ENCODE assay signal across 30 cellular contexts in genomic region chr22:44317886-44318637, GRCh38. TPM values are rescaled to one million over a fixed set of nuclear protein-coding genes. Genes with fewer than 3 reads are reported as not detected.
"Had no signal": no experiment of that assay in that cellular context is flagged by ENCODE, and none has a peak within 500 bp of the region (broad histone marks: within the 10 kb centered on the region; RNA-seq: fewer than 3 reads in every experiment).

No MANE protein-coding gene starts in this region.

- H3K27me3 ChIP-seq: gastroesophageal sphincter, hepatocyte, neutrophil, thyroid gland, upper lobe of left lung had no signal

- H3K4me2 ChIP-seq: hepatocyte had no signal

- H3K9me3 ChIP-seq: gastroesophageal sphincter, neutrophil, stomach, thyroid gland, upper lobe of left lung had no signal

- FAIRE-seq: astrocyte, TTC549 had no signal

- DNase-seq: activated CD4-positive, alpha-beta memory T cell treated with anti-CD3 and anti-CD28 coated beads for 36 hours; activated CD4-positive, alpha-beta T cell treated with anti-CD3 and anti-CD28 coated beads, Interleukin-2, amount 10 ng/mL, durations not matched to agents 24 days and 14 days; activated CD8-positive, alpha-beta memory T cell treated with anti-CD3 and anti-CD28 coated beads, Interleukin-2, amount 50 U/mL, for 4 hours; activated gamma-delta T cell; activated naive CD4-positive, alpha-beta T cell treated with anti-CD3 and anti-CD28 coated beads, Interleukin-2, amount 50 U/mL, for 16 hours; activated T-cell treated with anti-CD3 and anti-CD28 coated beads, Interleukin-2, amount 50 U/mL, for 24 hours; amniotic stem cell; caudate nucleus; cortex of kidney; effector memory CD8-positive, alpha-beta T cell; erythroblast; islet precursor cell; left colon; naive thymus-derived CD8-positive, alpha-beta T cell; stimulated activated CD4-positive, alpha-beta T cell treated with anti-CD3 and anti-CD28 coated beads, Interleukin-15, amount 100 ng/mL, for 24 hours; stimulated activated CD4-positive, alpha-beta T cell treated with anti-CD3 and anti-CD28 coated beads, Interleukin-2, amount 100 ng/mL, for 24 hours; stimulated activated naive B cell treated with anti-CD40 and anti-IgM and Interleukin-4, amounts not matched to agents 10 μg/mL and 1 μg/mL and 100 μg/mL, for 72 hours; stomach; T-helper 9 cell; thyroid gland had no signal

- H3K79me2 ChIP-seq: hepatocyte had no signal

- ATAC-seq: effector memory CD8-positive, alpha-beta T cell; gastroesophageal sphincter; left colon; naive thymus-derived CD8-positive, alpha-beta T cell; stimulated activated naive B cell treated with anti-CD40 and anti-IgM and Interleukin-4, amounts not matched to agents 10 μg/mL and 1 μg/mL and 100 μg/mL, for 72 hours had no signal

- H3K4me3 ChIP-seq: gastroesophageal sphincter, hepatocyte, stomach, thyroid gland, upper lobe of left lung had no signal

- H3K4me1 ChIP-seq: thyroid gland, upper lobe of left lung had no signal

- H3K27ac ChIP-seq: gastroesophageal sphincter, hepatocyte, neutrophil, stomach, thyroid gland, upper lobe of left lung, VCaP had no signal

- H3K36me3 ChIP-seq: gastroesophageal sphincter, neutrophil, stomach, thyroid gland, upper lobe of left lung had no signal

- H3K36me3 Mint-ChIP-seq: activated CD4-positive, alpha-beta memory T cell treated with anti-CD3 and anti-CD28 coated beads for 36 hours; memory B cell; naive thymus-derived CD8-positive, alpha-beta T cell; stimulated activated naive B cell treated with anti-CD40 and anti-IgM and Interleukin-4, amounts not matched to agents 10 μg/mL and 1 μg/mL and 100 μg/mL, for 72 hours had no signal

- H3K4me3 Mint-ChIP-seq: activated CD4-positive, alpha-beta memory T cell treated with anti-CD3 and anti-CD28 coated beads for 36 hours; activated CD4-positive, alpha-beta T cell treated with anti-CD3 and anti-CD28 coated beads, Interleukin-2, amount 10 ng/mL, durations not matched to agents 24 days and 14 days; activated T-cell treated with anti-CD3 and anti-CD28 coated beads, Interleukin-2, amount 50 U/mL, for 24 hours; effector memory CD8-positive, alpha-beta T cell; memory B cell; naive thymus-derived CD8-positive, alpha-beta T cell; stimulated activated naive B cell treated with anti-CD40 and anti-IgM and Interleukin-4, amounts not matched to agents 10 μg/mL and 1 μg/mL and 100 μg/mL, for 72 hours; T-helper 1 cell treated with Interleukin-12 subunit alpha and Interleukin-12 subunit beta and Interleukin-4 antibody, amounts not matched to agents 30 μg/mL and 1 μg/mL, for 36 hours had no signal

- H3K27ac Mint-ChIP-seq: activated CD4-positive, alpha-beta memory T cell treated with anti-CD3 and anti-CD28 coated beads for 36 hours; activated CD4-positive, alpha-beta T cell treated with anti-CD3 and anti-CD28 coated beads, Interleukin-2, amount 10 ng/mL, durations not matched to agents 24 days and 14 days; activated T-cell treated with anti-CD3 and anti-CD28 coated beads, Interleukin-2, amount 50 U/mL, for 24 hours; effector memory CD8-positive, alpha-beta T cell; memory B cell; stimulated activated naive B cell treated with anti-CD40 and anti-IgM and Interleukin-4, amounts not matched to agents 10 μg/mL and 1 μg/mL and 100 μg/mL, for 72 hours; T-helper 1 cell treated with Interleukin-12 subunit alpha and Interleukin-12 subunit beta and Interleukin-4 antibody, amounts not matched to agents 30 μg/mL and 1 μg/mL, for 36 hours had no signal

- H3K9me3 Mint-ChIP-seq: activated CD4-positive, alpha-beta memory T cell treated with anti-CD3 and anti-CD28 coated beads for 36 hours; activated T-cell treated with anti-CD3 and anti-CD28 coated beads, Interleukin-2, amount 50 U/mL, for 24 hours; effector memory CD8-positive, alpha-beta T cell; T-helper 1 cell treated with Interleukin-12 subunit alpha and Interleukin-12 subunit beta and Interleukin-4 antibody, amounts not matched to agents 30 μg/mL and 1 μg/mL, for 36 hours had no signal

- H2AFZ ChIP-seq: hepatocyte had no signal

RNA-seq across cellular contexts. Expression of gene SHISAL1, which starts 5.3 kb away (rescaled TPM):
- total RNA-seq: activated CD4-positive, alpha-beta memory T cell treated with anti-CD3 and anti-CD28 coated beads for 36 hours; activated CD4-positive, alpha-beta T cell treated with anti-CD3 and anti-CD28 coated beads, Interleukin-2, amount 10 ng/mL, durations not matched to agents 24 days and 14 days; activated CD8-positive, alpha-beta memory T cell treated with anti-CD3 and anti-CD28 coated beads for 36 hours; naive thymus-derived CD8-positive, alpha-beta T cell had no signal
- polyA plus RNA-seq: naive thymus-derived CD8-positive, alpha-beta T cell had no signal
